Comparison of ENCODE assay signal across 8 cellular contexts in the genomic region with DNA sequence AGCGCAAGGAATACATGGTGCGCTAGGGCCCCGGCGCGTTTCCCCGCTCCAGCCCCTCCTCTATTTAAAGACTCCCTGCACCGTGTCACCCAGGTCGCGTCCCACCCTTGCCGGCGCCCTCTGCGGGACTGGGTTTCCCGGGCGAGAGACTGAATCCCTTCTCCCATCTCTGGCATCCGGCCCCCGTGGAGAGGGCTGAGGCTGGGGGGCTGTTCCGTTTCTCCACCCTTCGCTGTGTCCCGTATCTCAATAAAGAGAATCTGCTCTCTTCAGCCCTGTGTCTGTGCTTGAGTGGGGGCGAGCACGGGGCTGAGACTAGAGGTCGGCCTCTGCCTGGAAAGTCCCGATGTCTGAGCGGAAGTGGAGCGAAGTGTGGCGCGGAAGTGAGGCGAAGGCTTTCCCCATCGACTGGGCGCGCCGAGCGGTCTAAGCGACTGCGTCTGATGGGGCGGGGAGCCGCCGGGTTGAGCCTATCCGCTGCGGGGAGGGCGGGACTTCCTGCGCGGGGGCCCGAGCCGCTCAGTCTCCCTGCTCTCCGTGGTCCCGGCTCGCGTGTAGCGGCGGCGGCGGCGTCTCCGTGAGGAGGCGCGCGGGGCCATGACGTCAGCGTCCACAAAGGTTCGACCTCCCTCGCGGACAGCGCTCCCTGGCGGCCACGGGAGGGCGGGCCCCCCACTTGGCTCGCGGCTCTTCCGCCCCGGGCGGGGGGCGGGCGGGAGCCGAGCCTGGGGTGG. TPM values are rescaled to one million over a fixed set of nuclear protein-coding genes. Genes with fewer than 3 reads are reported as not detected.
DNase-seq lines count a peak whose midpoint lies in the region; ATAC-seq, FAIRE-seq and TF ChIP-seq lines count a peak whose summit lies in the region.

No MANE protein-coding gene starts in this region.

- FAIRE-seq in GM18507 (lab: Jason Lieb, UNC): peak; percentile 96

- ATAC-seq in HG02973 (IDR thresholded peaks at IDR 0.05; ENCODE audit: unreplicated experiment) (peak; percentile 73), sciatic nerve (peak; percentile 90)

- TF ChIP-seq CTCF in 22Rv1 (IDR thresholded peaks at IDR 0.05): peak; percentile 83

- H3K27ac ChIP-seq in 22Rv1: peak overlapping the region; percentile 93

- intact Hi-C loops in sciatic nerve (cut with DNase I): loop anchor here (10.0 kb wide), 1 partner anchor 840 kb away; the partner anchor contains the start of genes CYB5D1, NAA38 and TMEM88

- DNase-seq in GM18507 (ENCODE audit: extremely low spot score, insufficient read length, low read depth): peak; percentile 75
- peak; percentile 28 for DNase-seq in NCI-H187 treated with DMSO at 0.1 percent for 48 hours (lab: John Stamatoyannopoulos, UW)
- peak; percentile 94 for DNase-seq in T-helper 9 cell
- peak; percentile 99 for DNase-seq in astrocyte of the hippocampus (ENCODE audit: low read depth, low spot score)
- DNase-seq in hypothalamus (lab: John Stamatoyannopoulos, UW): peak; percentile 44 to 100 (median 96)
- DNase-seq in sciatic nerve (ENCODE audit: low spot score): peak; percentile 98

RNA-seq across cellular contexts. Expression of gene RNASEK, which starts 2.0 kb away (rescaled TPM):
- 152 TPM for total RNA-seq in sciatic nerve

RNA-seq across cellular contexts. Expression of gene BCL6B, which starts 8.4 kb away (rescaled TPM):
- total RNA-seq in sciatic nerve: 24.5 TPM

RNA-seq across cellular contexts. Expression of gene ALOX12, which starts 18.6 kb away (rescaled TPM):
- not detected for total RNA-seq in sciatic nerve

RNA-seq across cellular contexts. Expression of gene SLC16A13, which starts 21.4 kb away (rescaled TPM):
- total RNA-seq in sciatic nerve: 1.8 TPM

RNA-seq across cellular contexts. Expression of gene SLC16A11, which starts 29.5 kb away (rescaled TPM):
- 0.89 TPM for total RNA-seq in sciatic nerve

Comparison
In these comparisons a context has a peak if more than half of its experiments do, and no peak if none do; other contexts are left out.
1. Peak in every context shown above with its lines: DNase-seq, ATAC-seq and H3K27ac ChIP-seq.
2. DNase-seq: peak in every context shown above with its lines; median percentile 99 in astrocyte of the hippocampus; 98 in sciatic nerve; 96 in hypothalamus; 94 in T-helper 9 cell; 75 in GM18507; 28 in NCI-H187 treated with DMSO at 0.1 percent for 48 hours.